In genomic region chr1:67815303-67816095, GRCh38 we compare ENCODE assay signal across 16 cellular contexts. TPM values are rescaled to one million over a fixed set of nuclear protein-coding genes. Genes with fewer than 3 reads are reported as not detected.
DNase-seq lines count a peak whose midpoint lies in the region; ATAC-seq and TF ChIP-seq lines count a peak whose summit lies in the region.
"Had no signal": no experiment of that assay in that cellular context is flagged by ENCODE, and none has a peak within 500 bp of the region (broad histone marks: within the 10 kb centered on the region; RNA-seq: fewer than 3 reads in every experiment).

No MANE protein-coding gene starts in this region.

- intact Hi-C loops in mucosa of descending colon (cut with DNase I, micrococcal nuclease): no loop called here
- intact Hi-C loops in tibial artery (cut with DNase I; ENCODE audit: low total_unique reads): no loop called here

- ATAC-seq in RWPE2 (ENCODE audit: low read depth): no peak
- ATAC-seq in mucosa of descending colon: peak; percentile 77
- no peak for ATAC-seq in GM19397 (IDR thresholded peaks at IDR 0.05; ENCODE audit: unreplicated experiment)
- ATAC-seq: activated CD4-positive, CD25-positive, alpha-beta regulatory T cell treated with anti-CD3 and anti-CD28 coated beads, Interleukin-2, amount 50 U/mL, for 24 hours had no signal

- no peaks in the 10 kb centered on the region for H3K9me3 ChIP-seq in RWPE2 (ENCODE audit: severe bottlenecking)
- H3K9me3 ChIP-seq in mucosa of descending colon: no peaks in the 10 kb centered on the region
- H3K9me3 ChIP-seq in tibial artery: no peaks in the 10 kb centered on the region
- H3K9me3 ChIP-seq: MG63 had no signal

- H3K4me1 ChIP-seq in RWPE2 (ENCODE audit: insufficient read depth, poor library complexity, severe bottlenecking) (peaks cover 31% of the 10 kb centered on the region), mucosa of descending colon (ENCODE audit: low read depth) (peaks cover 46% of the 10 kb centered on the region), tibial artery (peaks cover 6 to 97% (median 60%) of the 10 kb centered on the region in 4 donors)

- no peak for DNase-seq in RWPE2 (ENCODE audit: low spot score)
- peak; percentile 76 for DNase-seq in epithelial cell of esophagus (ENCODE audit: low read depth)
- peak; percentile 91 to 96 (median 94) for DNase-seq in mucosa of descending colon
- peak; percentile 38 to 87 for DNase-seq in tibial artery
- no peak for DNase-seq in H4 (ENCODE audit: low spot score)
- no peak for DNase-seq in midbrain (lab: John Stamatoyannopoulos, UW)
- no peak for DNase-seq in NCI-H2196 (lab: John Stamatoyannopoulos, UW; ENCODE audit: unreplicated experiment)
- DNase-seq: endodermal cell; glutamatergic neuron; MG63; NCI-H2029; NCI-H526; stimulated activated CD4-positive, alpha-beta T cell treated with anti-CD3 and anti-CD28 coated beads, Interleukin-2, amount 100 ng/mL, for 24 hours had no signal

- no peak overlapping the region for H3K4me3 ChIP-seq in RWPE2 (ENCODE audit: severe bottlenecking)
- H3K4me3 ChIP-seq in epithelial cell of esophagus (ENCODE audit: low read length): peak overlapping the region; percentile 2
- no peak overlapping the region for H3K4me3 ChIP-seq in mucosa of descending colon
- no peak overlapping the region for H3K4me3 ChIP-seq in tibial artery
- H3K4me3 ChIP-seq: cardiac muscle cell, MG63 had no signal

- H3K27ac ChIP-seq in RWPE2 (ENCODE audit: poor library complexity, severe bottlenecking): peak overlapping the region; percentile 40
- H3K27ac ChIP-seq in tibial artery: peak overlapping the region; percentile 75 to 78
- H3K27ac ChIP-seq: cardiac muscle cell had no signal

- 0 out of 2 replicates have a peak, but pooled peaks cover 4% of the 10 kb centered on the region for H3K36me3 ChIP-seq in RWPE2 (ENCODE audit: low read depth)
- no peaks in the 10 kb centered on the region for H3K36me3 ChIP-seq in mucosa of descending colon (ENCODE audit: low read depth)
- no peaks in the 10 kb centered on the region for H3K36me3 ChIP-seq in tibial artery
- H3K36me3 ChIP-seq: cardiac muscle cell had no signal

- TF ChIP-seq CTCF in RWPE2 (IDR thresholded peaks at IDR 0.05; ENCODE audit: poor library complexity, severe bottlenecking) (no peak), epithelial cell of esophagus (IDR thresholded peaks at IDR 0.05; ENCODE audit: insufficient read depth, low read depth, low read length, missing control alignments) (no peak), mucosa of descending colon (IDR thresholded peaks at IDR 0.05) (no peak), tibial artery (IDR thresholded peaks at IDR 0.05) (no peak)

- no peaks in the 10 kb centered on the region for H3K27me3 ChIP-seq in RWPE2 (ENCODE audit: insufficient read depth, poor library complexity, severe bottlenecking)
- no peaks in the 10 kb centered on the region for H3K27me3 ChIP-seq in tibial artery
- H3K27me3 ChIP-seq: cardiac muscle cell, MG63 had no signal

RNA-seq across cellular contexts. Expression of gene GNG12, which starts 17.8 kb away (rescaled TPM):
- 100 to 1,000 TPM in 2 of 3 donors, 10 to 100 TPM in 1; 85.0 to 191 (median 158) TPM for total RNA-seq in mucosa of descending colon
- total RNA-seq in H4 (2014; rRNA removed; shearing (Covaris generic)): 136 and 167 TPM in 2 replicates

Comparison
In these comparisons a context has a peak if more than half of its experiments do, and no peak if none do; other contexts are left out.
1. DNase-seq: peak in epithelial cell of esophagus (single experiment), mucosa of descending colon (3 of 3) and tibial artery (2 of 2); none in RWPE2 (single experiment), H4 (single experiment), midbrain (single experiment) and NCI-H2196 (single experiment).